In genomic region chr4:11397819-11398610, GRCh38 we compare ENCODE assay signal across 11 cellular contexts. TPM values are rescaled to one million over a fixed set of nuclear protein-coding genes. Genes with fewer than 3 reads are reported as not detected.
DNase-seq lines count a peak whose midpoint lies in the region; ATAC-seq and TF ChIP-seq lines count a peak whose summit lies in the region.
"Had no signal": no experiment of that assay in that cellular context is flagged by ENCODE, and none has a peak within 500 bp of the region (broad histone marks: within the 10 kb centered on the region; RNA-seq: fewer than 3 reads in every experiment).

No MANE protein-coding gene starts in this region.

- peak; percentile 49 for DNase-seq in GM13976 (ENCODE audit: low spot score)
- DNase-seq in RWPE2 (ENCODE audit: low spot score), result no peak
- DNase-seq in foreskin melanocyte, result no peak
- DNase-seq in ovary, result no peak
- DNase-seq in osteocyte (ENCODE audit: extremely low spot score, unreplicated experiment), result no peak
- DNase-seq in NCI-H1105 (lab: John Stamatoyannopoulos, UW), result no peak
- DNase-seq: activated gamma-delta T cell treated with Interleukin-2 at 50 U/mL for 16 hours, NCI-H1092 had no signal

- peak overlapping the region; percentile 80 for H3K27ac ChIP-seq in RWPE2 (ENCODE audit: poor library complexity, severe bottlenecking)
- H3K27ac ChIP-seq in ovary, result peak overlapping the region in 1 of 2 donors; percentile 14

- no peak overlapping the region for H3K4me3 Mint-ChIP-seq in osteocyte (ENCODE audit: unreplicated experiment)

- peaks cover 4% of the 10 kb centered on the region for H3K9me3 Mint-ChIP-seq in osteocyte (ENCODE audit: unreplicated experiment)

- no peaks in the 10 kb centered on the region for H3K36me3 Mint-ChIP-seq in osteocyte (ENCODE audit: unreplicated experiment)

- H3K27me3 Mint-ChIP-seq in osteocyte (ENCODE audit: unreplicated experiment), result no peaks in the 10 kb centered on the region
- H3K27me3 Mint-ChIP-seq: progenitor cell of endocrine pancreas had no signal

- in situ Hi-C loops in GM13976 (cut with MboI; ENCODE audit: low sequenced_read_pairs, unreplicated experiment), result no loop called here

- intact Hi-C loops in ovary (cut with DNase I), result no loop called here

- H3K4me3 ChIP-seq in RWPE2 (ENCODE audit: severe bottlenecking) (no peak overlapping the region), ovary (no peak overlapping the region)

- H3K36me3 ChIP-seq in RWPE2 (ENCODE audit: low read depth) (peaks cover 13% of the 10 kb centered on the region), ovary (peaks cover 3% of the 10 kb centered on the region)

- TF ChIP-seq EP300 in ovary (IDR thresholded peaks at IDR 0.05), result no peak

- TF ChIP-seq POLR2A in ovary (IDR thresholded peaks at IDR 0.05), result no peak

- H3K4me1 ChIP-seq in RWPE2 (ENCODE audit: insufficient read depth, poor library complexity, severe bottlenecking), result peaks cover 28% of the 10 kb centered on the region
- H3K4me1 ChIP-seq in ovary (ENCODE audit: insufficient read depth), result peaks cover 20% of the 10 kb centered on the region

- WGBS in ovary, 3 donors, result 56 to 71% (median 57%) methylated on average over 5 of the region's 5 CpGs

- TF ChIP-seq CTCF in GM13976 (IDR thresholded peaks at IDR 0.05; ENCODE audit: borderline replicate concordance, control extremely low read depth, extremely low read depth, insufficient read depth, missing control alignments) (no peak), RWPE2 (IDR thresholded peaks at IDR 0.05; ENCODE audit: poor library complexity, severe bottlenecking) (no peak), ovary (IDR thresholded peaks at IDR 0.05) (no peak), osteocyte (IDR thresholded peaks at IDR 0.05) (no peak)

- no peaks in the 10 kb centered on the region for H3K4me1 Mint-ChIP-seq in osteocyte (ENCODE audit: unreplicated experiment)

- H3K9me3 ChIP-seq in RWPE2 (ENCODE audit: severe bottlenecking) (no peaks in the 10 kb centered on the region), ovary (no peaks in the 10 kb centered on the region)

- ATAC-seq in GM19463 (IDR thresholded peaks at IDR 0.05; ENCODE audit: unreplicated experiment) (peak; percentile 63), HG02970 (IDR thresholded peaks at IDR 0.05; ENCODE audit: low FRiP score, unreplicated experiment) (peak; percentile 46), RWPE2 (ENCODE audit: low read depth) (no peak)

- no peaks in the 10 kb centered on the region for H3K27me3 ChIP-seq in RWPE2 (ENCODE audit: insufficient read depth, poor library complexity, severe bottlenecking)
- no peaks in the 10 kb centered on the region for H3K27me3 ChIP-seq in ovary

- H3K27ac Mint-ChIP-seq in osteocyte (ENCODE audit: unreplicated experiment), result no peak overlapping the region
- H3K27ac Mint-ChIP-seq: progenitor cell of endocrine pancreas had no signal

RNA-seq across cellular contexts. Expression of gene HS3ST1, which starts 30.7 kb away (rescaled TPM):
- total RNA-seq in ovary (10 to 100 TPM; 17.0 to 64.7 (median 35.9) TPM), osteocyte (0.27 TPM in 1 of 2 replicates, not detected in the other)
- 10 to 100 TPM; 10.1 to 48.8 TPM for polyA plus RNA-seq in ovary

Comparison
In these comparisons a context has a peak if more than half of its experiments do, and no peak if none do; other contexts are left out.
1. RNA of gene HS3ST1, which starts 30.7 kb away (total RNA-seq): 17.0 to 64.7 TPM in ovary; 0.27 TPM in osteocyte; every median in the first group is over 10 times any median in the second.